In the genomic region with DNA sequence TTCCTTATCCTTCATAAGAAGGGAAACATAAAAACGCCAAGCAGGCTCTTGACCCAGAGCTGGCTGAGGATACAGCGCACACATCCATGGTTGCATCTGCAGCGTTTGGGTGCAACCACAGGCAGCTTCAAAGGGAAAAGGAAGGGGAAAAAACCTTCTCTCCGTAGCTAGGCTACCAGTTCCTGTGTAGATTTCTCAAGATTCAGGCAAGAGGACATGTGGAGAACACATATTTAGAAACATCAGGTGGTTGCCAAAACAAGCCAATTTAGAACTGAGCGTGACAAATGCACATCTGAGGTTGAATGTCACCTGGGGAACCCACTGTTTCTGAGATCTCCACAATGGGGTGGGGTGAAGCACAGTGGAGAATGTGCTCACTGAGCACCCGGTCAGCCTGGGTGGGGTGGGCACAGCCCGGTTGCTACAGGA, we compare ENCODE assay signal across 1 cellular context.
TF ChIP-seq lines count a peak whose summit lies in the region.

No MANE protein-coding gene starts in this region.

TF ChIP-seq in SK-N-SH treated with all-trans-retinoic acid at 6 μM for 48 hours, 23 proteins besides CTCF, POLR2A, EP300 and RAD21 (continued from another document):
- TF ChIP-seq, protein P1, sequence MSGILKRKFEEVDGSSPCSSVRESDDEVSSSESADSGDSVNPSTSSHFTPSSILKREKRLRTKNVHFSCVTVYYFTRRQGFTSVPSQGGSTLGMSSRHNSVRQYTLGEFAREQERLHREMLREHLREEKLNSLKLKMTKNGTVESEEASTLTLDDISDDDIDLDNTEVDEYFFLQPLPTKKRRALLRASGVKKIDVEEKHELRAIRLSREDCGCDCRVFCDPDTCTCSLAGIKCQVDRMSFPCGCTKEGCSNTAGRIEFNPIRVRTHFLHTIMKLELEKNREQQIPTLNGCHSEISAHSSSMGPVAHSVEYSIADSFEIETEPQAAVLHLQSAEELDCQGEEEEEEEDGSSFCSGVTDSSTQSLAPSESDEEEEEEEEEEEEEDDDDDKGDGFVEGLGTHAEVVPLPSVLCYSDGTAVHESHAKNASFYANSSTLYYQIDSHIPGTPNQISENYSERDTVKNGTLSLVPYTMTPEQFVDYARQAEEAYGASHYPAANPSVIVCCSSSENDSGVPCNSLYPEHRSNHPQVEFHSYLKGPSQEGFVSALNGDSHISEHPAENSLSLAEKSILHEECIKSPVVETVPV (CRISPR knock-in tag; IDR thresholded peaks at IDR 0.05), result no peak
- TF ChIP-seq BACH2 (CRISPR knock-in tag; IDR thresholded peaks at IDR 0.05; ENCODE audit: borderline replicate concordance) (no peak), ZFP3 (CRISPR knock-in tag; IDR thresholded peaks at IDR 0.05) (no peak), ESRRG (CRISPR knock-in tag; IDR thresholded peaks at IDR 0.05) (no peak), TCF4 (CRISPR knock-in tag; IDR thresholded peaks at IDR 0.05; ENCODE audit: borderline replicate concordance) (no peak)
TF ChIP-seq in SK-N-SH treated with all-trans-retinoic acid at 6 μM for 48 hours: peak in this region for 0.
